21 cellular contexts compared by ENCODE assay signal in the genomic region with DNA sequence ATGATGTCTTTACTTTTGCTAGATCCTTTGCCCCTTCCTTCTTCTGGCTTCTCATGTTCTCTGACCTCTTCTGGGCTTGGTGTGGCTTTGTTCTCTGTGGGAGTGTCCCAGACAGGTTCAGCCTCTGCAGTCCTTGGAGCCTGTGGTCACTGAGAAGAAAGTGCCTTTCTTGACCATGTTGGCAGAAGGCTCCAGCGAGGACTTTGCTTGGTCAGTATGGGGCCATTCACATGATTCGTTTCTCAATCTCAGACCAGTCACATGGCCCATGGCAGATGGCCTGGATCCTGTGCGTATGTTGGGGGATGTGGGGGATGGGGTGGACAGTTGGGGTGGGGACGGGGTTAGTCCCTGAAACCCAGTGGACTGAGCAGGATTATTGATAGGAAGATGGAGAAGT.
"Had no signal": no experiment of that assay in that cellular context is flagged by ENCODE, and none has a peak within 500 bp of the region (broad histone marks: within the 10 kb centered on the region; RNA-seq: fewer than 3 reads in every experiment).

No MANE protein-coding gene starts in this region.

- H3K4me1 ChIP-seq: lower lobe of right lung, neural progenitor cell, uterus had no signal

- H3K27me3 Mint-ChIP-seq: activated naive CD8-positive, alpha-beta T cell treated with anti-CD3 and anti-CD28 coated beads for 36 hours; naive thymus-derived CD4-positive, alpha-beta T cell; progenitor cell of endocrine pancreas; stimulated activated naive CD8-positive, alpha-beta T cell treated with anti-CD3 and anti-CD28 coated beads, Interleukin-15, amount 100 ng/mL, for 72 hours had no signal

- H3K4me3 ChIP-seq: coronary artery, hepatocyte, lower lobe of right lung, neural progenitor cell, suprapubic skin, tibial nerve, uterus had no signal

- H3K27ac Mint-ChIP-seq: activated naive CD8-positive, alpha-beta T cell treated with anti-CD3 and anti-CD28 coated beads for 36 hours; naive thymus-derived CD4-positive, alpha-beta T cell; neural progenitor cell; progenitor cell of endocrine pancreas had no signal

- H3K4me2 ChIP-seq: hepatocyte, neural progenitor cell had no signal

- H2AFZ ChIP-seq: hepatocyte, neural progenitor cell had no signal

- H3K9me3 ChIP-seq: lower lobe of right lung, suprapubic skin, tibial nerve, uterus had no signal

- H3K36me3 ChIP-seq: neural progenitor cell, suprapubic skin, uterus had no signal

- H3K79me2 ChIP-seq: hepatocyte had no signal

- H3K9ac ChIP-seq: neural progenitor cell had no signal

- H3K27me3 ChIP-seq: hepatocyte, neural progenitor cell, suprapubic skin, tibial nerve, uterus had no signal

- H3K9me3 Mint-ChIP-seq: activated naive CD8-positive, alpha-beta T cell treated with anti-CD3 and anti-CD28 coated beads for 36 hours; activated T-cell treated with anti-CD3 and anti-CD28 coated beads, Interleukin-2, amount 50 U/mL, for 4 hours; immature natural killer cell; neural progenitor cell; stimulated activated naive CD8-positive, alpha-beta T cell treated with anti-CD3 and anti-CD28 coated beads, Interleukin-15, amount 100 ng/mL, for 72 hours had no signal

- H3K27ac ChIP-seq: coronary artery, epithelial cell of prostate, hepatocyte, lower lobe of right lung, neural progenitor cell, suprapubic skin, VCaP had no signal

- ATAC-seq: activated T-cell treated with anti-CD3 and anti-CD28 coated beads, Interleukin-2, amount 50 U/mL, for 4 hours; left lobe of liver; naive thymus-derived CD4-positive, alpha-beta T cell; stimulated activated naive CD8-positive, alpha-beta T cell treated with anti-CD3 and anti-CD28 coated beads, Interleukin-15, amount 100 ng/mL, for 72 hours had no signal

- H3K4me3 Mint-ChIP-seq: activated naive CD8-positive, alpha-beta T cell treated with anti-CD3 and anti-CD28 coated beads for 36 hours; activated T-cell treated with anti-CD3 and anti-CD28 coated beads, Interleukin-2, amount 50 U/mL, for 4 hours; immature natural killer cell; naive thymus-derived CD4-positive, alpha-beta T cell; neural progenitor cell; stimulated activated naive CD8-positive, alpha-beta T cell treated with anti-CD3 and anti-CD28 coated beads, Interleukin-15, amount 100 ng/mL, for 72 hours had no signal

- DNase-seq: activated CD8-positive, alpha-beta memory T cell treated with anti-CD3 and anti-CD28 coated beads for 24 hours; activated CD8-positive, alpha-beta memory T cell treated with anti-CD3 and anti-CD28 coated beads, Interleukin-2, amount 50 U/mL, for 4 hours; activated naive CD4-positive, alpha-beta T cell treated with Interleukin-2 at 50 U/mL for 16 hours; activated naive CD8-positive, alpha-beta T cell treated with anti-CD3 and anti-CD28 coated beads for 36 hours; activated T-cell treated with anti-CD3 and anti-CD28 coated beads, Interleukin-2, amount 50 U/mL, for 4 hours; cerebellar nuclear complex; immature natural killer cell; lower lobe of right lung; naive thymus-derived CD4-positive, alpha-beta T cell; stimulated activated CD4-positive, alpha-beta T cell treated with anti-CD3 and anti-CD28 coated beads, Interleukin-4, amount 100 ng/mL, for 24 hours; stimulated activated naive CD8-positive, alpha-beta T cell treated with anti-CD3 and anti-CD28 coated beads, Interleukin-15, amount 100 ng/mL, for 72 hours; uterus had no signal
